In the genomic region with DNA sequence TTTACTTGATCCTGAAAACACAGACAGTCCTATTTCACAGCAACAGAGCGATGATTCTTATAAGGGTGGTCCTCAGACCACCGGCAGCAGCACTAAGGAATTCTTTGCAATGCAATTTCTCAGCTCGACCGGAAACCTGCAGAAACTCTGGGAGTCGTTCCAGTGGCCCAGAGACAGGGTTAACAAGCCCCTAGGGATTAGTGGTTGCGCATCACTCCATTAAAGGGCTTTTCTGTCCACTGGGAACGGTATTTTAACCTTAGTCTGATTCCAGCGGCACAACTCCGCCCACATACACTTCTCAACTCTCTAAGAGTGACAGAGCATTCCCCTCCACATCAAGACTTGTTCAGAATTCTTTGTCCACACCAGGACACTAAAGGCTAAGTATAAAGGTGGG, we compare ENCODE assay signal across 14 cellular contexts.
"Had no signal": no experiment of that assay in that cellular context is flagged by ENCODE, and none has a peak within 500 bp of the region (broad histone marks: within the 10 kb centered on the region; RNA-seq: fewer than 3 reads in every experiment).

No MANE protein-coding gene starts in this region.

- H3K27ac ChIP-seq: heart left ventricle had no signal

- H3K27ac Mint-ChIP-seq: naive thymus-derived CD4-positive, alpha-beta T cell; nephron progenitor cell had no signal

- H3K27me3 ChIP-seq: heart left ventricle had no signal

- H3K4me1 ChIP-seq: heart left ventricle had no signal

- H3K27me3 Mint-ChIP-seq: naive thymus-derived CD4-positive, alpha-beta T cell had no signal

- DNase-seq: effector memory CD4-positive, alpha-beta T cell; heart left ventricle; hippocampal formation; kidney glomerular epithelial cell; mammary epithelial cell; naive thymus-derived CD4-positive, alpha-beta T cell; nephron progenitor cell; right cardiac atrium; small intestine; stimulated activated CD4-positive, alpha-beta T cell treated with anti-CD3 and anti-CD28 coated beads, Interleukin-2, amount 100 ng/mL, for 48 hours; stimulated activated naive CD4-positive, alpha-beta T cell treated with Interleukin-2 at 50 U/mL for 16 hours; trophoblast cell had no signal

- H3K36me3 ChIP-seq: heart left ventricle had no signal

- H3K4me3 ChIP-seq: heart left ventricle had no signal

- H3K4me1 Mint-ChIP-seq: naive thymus-derived CD4-positive, alpha-beta T cell had no signal

- H3K4me3 Mint-ChIP-seq: naive thymus-derived CD4-positive, alpha-beta T cell; nephron progenitor cell had no signal

- H3K36me3 Mint-ChIP-seq: naive thymus-derived CD4-positive, alpha-beta T cell had no signal

- ATAC-seq: esophagus mucosa; heart left ventricle; left lobe of liver; naive thymus-derived CD4-positive, alpha-beta T cell; right cardiac atrium had no signal
